Comparison of ENCODE assay signal across 8 cellular contexts in genomic region chr6:111057074-111057752, GRCh38. TPM values are rescaled to one million over a fixed set of nuclear protein-coding genes. Genes with fewer than 3 reads are reported as not detected.
DNase-seq lines count a peak whose midpoint lies in the region; ATAC-seq and TF ChIP-seq lines count a peak whose summit lies in the region.

No MANE protein-coding gene starts in this region.

- no peak overlapping the region for H2AK5ac ChIP-seq in IMR-90 (ENCODE audit: low read depth, low read length)

- no peaks in the 10 kb centered on the region for H3K36me3 Mint-ChIP-seq in chondrocyte (ENCODE audit: low read depth)

- H2AFZ ChIP-seq in IMR-90 (replicated peaks; ENCODE audit: low read length, poor library complexity) (no peak overlapping the region), PC-9 (no peak overlapping the region)

- in situ Hi-C loops in IMR-90 (cut with MboI; ENCODE audit: low sequenced_read_pairs): loop anchor here (5.0 kb wide), 1 partner anchor 150 kb away; no protein-coding TSS in a partner anchor

- no peak overlapping the region for H3K18ac ChIP-seq in IMR-90 (ENCODE audit: low read depth, low read length)

- POLR2A ChIA-PET in AG04449 (lab: Yijun Ruan, JAX) (no interaction called here), IMR-90 (lab: Charles Lee; ENCODE audit: unreplicated experiment) (no interaction called here), PC-9 (lab: Charles Lee; ENCODE audit: unreplicated experiment) (no interaction called here)

- no peaks in the 10 kb centered on the region for H3K79me2 ChIP-seq in PC-9 (ENCODE audit: low read depth)

- H3K27me3 Mint-ChIP-seq in chondrocyte (ENCODE audit: low read depth): peaks cover 33% of the 10 kb centered on the region

- no peak overlapping the region for H3K23ac ChIP-seq in IMR-90 (ENCODE audit: low read depth, low read length)

- no peak overlapping the region for H2BK120ac ChIP-seq in IMR-90 (ENCODE audit: low read depth, low read length)

- no peak overlapping the region for H3K4me3 ChIP-seq in AG04449 (ENCODE audit: low read depth, low read length)
- H3K4me3 ChIP-seq in GM06990 (replicated peaks; ENCODE audit: low read depth, low read length): no peak overlapping the region
- no peak overlapping the region for H3K4me3 ChIP-seq in IMR-90 (ENCODE audit: insufficient read depth, low read depth, low read length)
- no peak overlapping the region for H3K4me3 ChIP-seq in PC-9

- no peak overlapping the region for H3K4ac ChIP-seq in IMR-90 (ENCODE audit: low read depth, low read length)

- CTCF ChIA-PET in AG04449 (lab: Yijun Ruan, JAX) (interaction anchor here (0.6 to 3.5 kb wide), 40 partner anchors 8 to 421 kb away, joined by 3 to 41 read pairs (median 4); partner anchors contain the start of gene SLC16A10), IMR-90 (lab: Yijun Ruan, JAX) (interaction anchor here (0.6 to 1.6 kb wide), 7 partner anchors 27 to 186 kb away, joined by 3 to 8 read pairs (median 4); no protein-coding TSS in a partner anchor), PC-9 (lab: Charles Lee) (interaction anchor here (0.7 to 0.9 kb wide), 3 partner anchors 152 to 163 kb away, joined by 3 to 4 read pairs (median 3); no protein-coding TSS in a partner anchor)

- no peak overlapping the region for H3K4me3 Mint-ChIP-seq in chondrocyte (ENCODE audit: unreplicated experiment)

- no peak overlapping the region for H2BK5ac ChIP-seq in IMR-90 (ENCODE audit: low read depth, low read length, poor library complexity, severe bottlenecking)

- ATAC-seq in IMR-90 (ENCODE audit: low read depth): peak; percentile 94

- BruUV-seq in IMR-90 (replicated peaks; lab: Mats Ljungman, UMichigan) (no TSS peak), PC-9 (replicated peaks; lab: Mats Ljungman, UMichigan) (no TSS peak)

- no peak for DNase-seq in AG04449 (ENCODE audit: low read depth, low spot score)
- DNase-seq in GM06990 (ENCODE audit: extremely low read depth, insufficient read length): no peak
- DNase-seq in IMR-90: peak; percentile 52
- DNase-seq in PC-9: no peak
- no peak for DNase-seq in chondrocyte (ENCODE audit: low spot score)
- DNase-seq in medulla oblongata (ENCODE audit: extremely low spot score): peak; percentile 13
- DNase-seq in mesenteric fat pad (ENCODE audit: low spot score): no peak
- no peak for DNase-seq in effector CD8-positive, alpha-beta T cell (lab: John Stamatoyannopoulos, UW)

- peak; percentile 57 for TF ChIP-seq RAD21 in IMR-90 (IDR thresholded peaks at IDR 0.05; ENCODE audit: low read length)

- no peaks in the 10 kb centered on the region for H4K20me1 ChIP-seq in IMR-90 (ENCODE audit: insufficient read depth, low read length)
- no peaks in the 10 kb centered on the region for H4K20me1 ChIP-seq in PC-9 (ENCODE audit: insufficient read depth)

- H3K9me2 ChIP-seq in PC-9 (ENCODE audit: insufficient read depth): no peaks in the 10 kb centered on the region

- no peak overlapping the region for H2BK15ac ChIP-seq in IMR-90 (ENCODE audit: low read depth, low read length)

- H3K9ac ChIP-seq in IMR-90 (ENCODE audit: low read depth, low read length): no peak overlapping the region

- no peak overlapping the region for H4K91ac ChIP-seq in IMR-90 (ENCODE audit: insufficient read depth, low read depth, low read length)

- H3K36me3 ChIP-seq in GM06990 (ENCODE audit: control insufficient read depth, insufficient read depth, low read length) (no peaks in the 10 kb centered on the region), IMR-90 (ENCODE audit: control insufficient read depth, insufficient read depth, low read length) (no peaks in the 10 kb centered on the region), PC-9 (ENCODE audit: low read depth) (no peaks in the 10 kb centered on the region)

- no peak overlapping the region for H4K8ac ChIP-seq in IMR-90 (ENCODE audit: low read depth in 2 of 2, low read length in 2 of 2)

- no peaks in the 10 kb centered on the region for H3K79me1 ChIP-seq in IMR-90 (ENCODE audit: low read depth in 1 of 2, low read length in 2 of 2)

- 0 out of 2 replicates have a peak, but pooled peaks cover 2% of the 10 kb centered on the region for H3K9me3 ChIP-seq in IMR-90 (ENCODE audit: control insufficient read depth, insufficient read depth, low read length)
- H3K9me3 ChIP-seq in PC-9 (ENCODE audit: insufficient read depth, low read depth): no peaks in the 10 kb centered on the region

- intact Hi-C loops in IMR-90 (cut with micrococcal nuclease): loop anchor here (1.0 to 5.0 kb wide), 3 partner anchors 153 to 530 kb away; a partner anchor contains a TSS
- intact Hi-C loops in PC-9 (cut with micrococcal nuclease; ENCODE audit: unreplicated experiment): loop anchor here (1.0 to 2.0 kb wide), 3 partner anchors 153 to 986 kb away; a partner anchor contains a TSS

- TF ChIP-seq POLR2A in IMR-90 (IDR thresholded peaks at IDR 0.05; ENCODE audit: low read depth, low read length): no peak

- H2AK9ac ChIP-seq in IMR-90 (replicated peaks; ENCODE audit: low read depth, low read length, poor library complexity): no peak overlapping the region

- no peaks in the 10 kb centered on the region for H3F3A ChIP-seq in PC-9 (ENCODE audit: insufficient read depth, low read depth)

- WGBS in IMR-90 (ENCODE audit: extremely low coverage in 2 of 2, insufficient read length in 1 of 2), 2 experiments: 17% methylated on average over 2 of the region's 12 CpGs; no CpG with 5 or more reads in 1 of the 2 experiments

- H3K4me2 ChIP-seq in IMR-90 (ENCODE audit: low read depth, low read length) (peak overlapping the region; percentile 7; the same call in 1 of the 2 replicates), PC-9 (no peak overlapping the region)

- dilution Hi-C loops in IMR-90 (cut with HindIII; ENCODE audit: low sequenced_read_pairs, unreplicated experiment): no loop called here

- TF ChIP-seq CTCF in AG04449 (IDR thresholded peaks at IDR 0.05; ENCODE audit: insufficient read depth, low read length, missing control alignments) (peak; percentile 66), GM06990 (IDR thresholded peaks at IDR 0.05; ENCODE audit: insufficient read depth, low read length, poor library complexity, severe bottlenecking) (peak; percentile 73), IMR-90 (conservative IDR thresholded peaks at IDR 0.05; ENCODE audit: low read depth, low read length) (peak; percentile 73), PC-9 (conservative IDR thresholded peaks at IDR 0.05) (peak; percentile 86), chondrocyte (IDR thresholded peaks at IDR 0.05) (peak; percentile 84)

- H3K9me1 ChIP-seq in IMR-90 (ENCODE audit: insufficient read depth, low read length): no peaks in the 10 kb centered on the region

- H3K4me1 Mint-ChIP-seq in chondrocyte (ENCODE audit: low read depth): peaks cover 3% of the 10 kb centered on the region

- no peaks in the 10 kb centered on the region; the same call in 1 of the 2 replicates for H3K27me3 ChIP-seq in GM06990 (replicated peaks; ENCODE audit: control insufficient read depth, insufficient read depth, low read length)
- H3K27me3 ChIP-seq in IMR-90 (ENCODE audit: control insufficient read depth, insufficient read depth, low read length): peaks cover 18% of the 10 kb centered on the region
- no peaks in the 10 kb centered on the region for H3K27me3 ChIP-seq in PC-9 (ENCODE audit: insufficient read depth, low read depth)

- H3K27ac ChIP-seq in IMR-90 (ENCODE audit: insufficient read depth, low read length) (no peak overlapping the region), PC-9 (no peak overlapping the region)

- no peak overlapping the region for H3K14ac ChIP-seq in IMR-90 (replicated peaks; ENCODE audit: low read depth, low read length)

- H3K4me1 ChIP-seq in IMR-90 (ENCODE audit: control insufficient read depth, insufficient read depth, low read length): no peaks in the 10 kb centered on the region
- no peaks in the 10 kb centered on the region for H3K4me1 ChIP-seq in PC-9 (replicated peaks; ENCODE audit: insufficient read depth)

- no peak overlapping the region for H4K5ac ChIP-seq in IMR-90 (ENCODE audit: low read depth, low read length)

- no peak overlapping the region for H2BK20ac ChIP-seq in IMR-90 (ENCODE audit: low read depth, low read length)

- H3K9me3 Mint-ChIP-seq in chondrocyte (ENCODE audit: low read depth): no peaks in the 10 kb centered on the region

- no peak overlapping the region for H3K56ac ChIP-seq in IMR-90 (ENCODE audit: extremely low read depth, insufficient read depth, low read length)

- H3K27ac Mint-ChIP-seq in chondrocyte (ENCODE audit: unreplicated experiment): no peak overlapping the region

TF ChIP-seq in IMR-90, 13 proteins besides CTCF, POLR2A, EP300 and RAD21:
- TF ChIP-seq BHLHE40 (IDR thresholded peaks at IDR 0.05; ENCODE audit: low read depth, low read length) (no peak), MXI1 (IDR thresholded peaks at IDR 0.05; ENCODE audit: borderline replicate concordance, low read depth, low read length) (no peak), SMC3 (IDR thresholded peaks at IDR 0.05; ENCODE audit: low read depth, low read length) (peak; percentile 58), MAZ (IDR thresholded peaks at IDR 0.05; ENCODE audit: borderline replicate concordance, low read depth, low read length) (no peak)

RNA-seq across cellular contexts. Expression of gene SLC16A10, which starts 30.1 kb away (rescaled TPM):
- 0.28 TPM in 1 of 2 replicates, not detected in the other for total RNA-seq in IMR-90 (2012; rRNA removed)
- polyA plus RNA-seq in IMR-90 (2012; rRNA removed): not detected in 2 replicates
- not detected in 2 replicates for polyA plus RNA-seq in IMR-90 (2012; cell fraction: cytosol; rRNA removed)
- not detected in 2 replicates for polyA plus RNA-seq in IMR-90 (2012; cell fraction: nucleus; rRNA removed; ENCODE audit: low replicate concordance)
- total RNA-seq in PC-9 (2021): 1.7 and 2.5 TPM in 2 replicates
- total RNA-seq in chondrocyte: 0.02 TPM in 1 of 3 replicates, not detected in the others
- 30.3 TPM for total RNA-seq in mesenteric fat pad

Comparison
In these comparisons a context has a peak if more than half of its experiments do, and no peak if none do; other contexts are left out.
1. DNase-seq: peak in IMR-90 (single experiment) and medulla oblongata (single experiment); none in AG04449 (single experiment), GM06990 (single experiment), PC-9 (0 of 2), chondrocyte (single experiment), mesenteric fat pad (single experiment) and effector CD8-positive, alpha-beta T cell (single experiment).
2. Peak in every context shown above with its lines, with median percentiles within 50 percentile points of each other: CTCF ChIP-seq.